Comparison of ENCODE assay signal across 18 cellular contexts in genomic region chr4:112927544-112927943, GRCh38.
A peak's percentile ranks its signal among the peaks of the same experiment; 100 is the strongest.
DNase-seq lines count a peak whose midpoint lies in the region; ATAC-seq, FAIRE-seq and TF ChIP-seq lines count a peak whose summit lies in the region.
"Had no signal": no experiment of that assay in that cellular context is flagged by ENCODE, and none has a peak within 500 bp of the region (broad histone marks: within the 10 kb centered on the region; RNA-seq: fewer than 3 reads in every experiment).

No MANE protein-coding gene starts in this region.

- H3K4me1 Mint-ChIP-seq in activated CD8-positive, alpha-beta memory T cell treated with anti-CD3 and anti-CD28 coated beads, Interleukin-2, amount 10 ng/mL, durations not matched to agents 7 days and 5 days = no peaks in the 10 kb centered on the region
- H3K4me1 Mint-ChIP-seq: CD4-positive, CD25-positive, alpha-beta regulatory T cell had no signal

- no peak for TF ChIP-seq CTCF in esophagus muscularis mucosa (IDR thresholded peaks at IDR 0.05)
- TF ChIP-seq CTCF in sigmoid colon (IDR thresholded peaks at IDR 0.05) = no peak
- TF ChIP-seq CTCF in D721Med (IDR thresholded peaks at IDR 0.05; ENCODE audit: insufficient read depth, missing control alignments) = no peak

- TF ChIP-seq EP300 in esophagus muscularis mucosa (IDR thresholded peaks at IDR 0.05) = no peak
- TF ChIP-seq EP300 in sigmoid colon (IDR thresholded peaks at IDR 0.05) = peak in 3 of 4 donors; percentile 15 to 81 (median 29)

- no peak overlapping the region for H3K23ac ChIP-seq in mesenchymal stem cell (ENCODE audit: low read length in 2 of 2)

- CTCF ChIA-PET in activated CD8-positive, alpha-beta memory T cell treated with anti-CD3 and anti-CD28 coated beads, Interleukin-2, amount 10 ng/mL, durations not matched to agents 7 days and 5 days (lab: Charles Lee) = no interaction called here

- H3K9me3 ChIP-seq in esophagus muscularis mucosa (no peaks in the 10 kb centered on the region), mesenchymal stem cell (ENCODE audit: control insufficient read depth, low read length) (no peaks in the 10 kb centered on the region), sigmoid colon (no peaks in the 10 kb centered on the region)

- H4K91ac ChIP-seq in mesenchymal stem cell (ENCODE audit: low read length) = no peak overlapping the region

- no peak overlapping the region for H3K4me2 ChIP-seq in mesenchymal stem cell (ENCODE audit: low read length, poor library complexity, severe bottlenecking)
- H3K4me2 ChIP-seq: PC-9 had no signal

- H3K36me3 ChIP-seq in esophagus muscularis mucosa (no peaks in the 10 kb centered on the region), mesenchymal stem cell (ENCODE audit: control insufficient read depth in 1 of 2, insufficient read depth in 2 of 2, low read depth in 1 of 2, low read length in 2 of 2) (no peaks in the 10 kb centered on the region), sigmoid colon (no peaks in the 10 kb centered on the region)

- no peak overlapping the region for H3K4ac ChIP-seq in mesenchymal stem cell (ENCODE audit: low read depth in 1 of 2, low read length in 2 of 2)

- peak overlapping the region in 1 of 4 donors; percentile 9 for H3K4me3 ChIP-seq in esophagus muscularis mucosa
- H3K4me3 ChIP-seq in mesenchymal stem cell (ENCODE audit: insufficient read depth in 1 of 2, low read depth in 1 of 2, low read length in 2 of 2) = no peak overlapping the region
- no peak overlapping the region for H3K4me3 ChIP-seq in sigmoid colon
- H3K4me3 ChIP-seq: PC-9 had no signal

- no peaks in the 10 kb centered on the region for H3K9me3 Mint-ChIP-seq in activated CD8-positive, alpha-beta memory T cell treated with anti-CD3 and anti-CD28 coated beads, Interleukin-2, amount 10 ng/mL, durations not matched to agents 7 days and 5 days (ENCODE audit: low read depth)
- H3K9me3 Mint-ChIP-seq: HFFc6 had no signal

- no peaks in the 10 kb centered on the region for H3K79me1 ChIP-seq in mesenchymal stem cell (replicated peaks; ENCODE audit: low read length, poor library complexity, severe bottlenecking)

- H2AK5ac ChIP-seq in mesenchymal stem cell (ENCODE audit: low read length, severe bottlenecking) = no peak overlapping the region

- 43% methylated on average over 1 of the region's 1 CpG for WGBS in esophagus muscularis mucosa
- 80% methylated on average over 1 of the region's 1 CpG for WGBS in mesenchymal stem cell
- WGBS in sigmoid colon, 2 donors = 60 to 68% methylated on average over 1 of the region's 1 CpG

- H2BK5ac ChIP-seq in mesenchymal stem cell (ENCODE audit: low read depth, low read length, poor library complexity, severe bottlenecking) = no peak overlapping the region

- H3K9ac ChIP-seq in mesenchymal stem cell (ENCODE audit: low read length) = no peak overlapping the region

- H3K27me3 Mint-ChIP-seq in activated CD8-positive, alpha-beta memory T cell treated with anti-CD3 and anti-CD28 coated beads, Interleukin-2, amount 10 ng/mL, durations not matched to agents 7 days and 5 days = peaks cover 14% of the 10 kb centered on the region
- H3K27me3 Mint-ChIP-seq: CD4-positive, CD25-positive, alpha-beta regulatory T cell had no signal

- H4K8ac ChIP-seq in mesenchymal stem cell (ENCODE audit: low read length) = no peak overlapping the region

- no peak overlapping the region for H3K14ac ChIP-seq in mesenchymal stem cell (ENCODE audit: low read length in 2 of 2)

- no peak for TF ChIP-seq POLR2A in esophagus muscularis mucosa (IDR thresholded peaks at IDR 0.05; ENCODE audit: low read depth)
- no peak for TF ChIP-seq POLR2A in sigmoid colon (IDR thresholded peaks at IDR 0.05)

- H2AFZ ChIP-seq in mesenchymal stem cell (ENCODE audit: low read depth, low read length) = no peak overlapping the region
- H2AFZ ChIP-seq: PC-9 had no signal

- H2BK120ac ChIP-seq in mesenchymal stem cell (ENCODE audit: low read depth, low read length) = no peak overlapping the region

- ATAC-seq in activated CD8-positive, alpha-beta memory T cell treated with anti-CD3 and anti-CD28 coated beads, Interleukin-2, amount 10 ng/mL, durations not matched to agents 7 days and 5 days = no peak

- H3K4me1 ChIP-seq in esophagus muscularis mucosa (peaks cover 19 to 56% (median 40%) of the 10 kb centered on the region in 4 donors), mesenchymal stem cell (ENCODE audit: control insufficient read depth, insufficient read depth, low read depth, low read length) (no peaks in the 10 kb centered on the region), sigmoid colon (peaks cover 0 to 54% (median 39%) of the 10 kb centered on the region in 4 donors)

- no peak overlapping the region for H3K18ac ChIP-seq in mesenchymal stem cell (ENCODE audit: low read depth in 1 of 2, low read length in 2 of 2)

- FAIRE-seq in D721Med (lab: Jason Lieb, UNC) = no peak

- intact Hi-C loops in esophagus muscularis mucosa (cut with DNase I) (no loop called here), sigmoid colon (cut with DNase I) (loop anchor here (5.0 kb wide), 1 partner anchor 70 kb away; no protein-coding TSS in a partner anchor)

- no peak overlapping the region for H2BK12ac ChIP-seq in mesenchymal stem cell (ENCODE audit: low read length in 2 of 2)

- DNase-seq in LHCN-M2 (ENCODE audit: low read depth) = peak; percentile 14
- no peak for DNase-seq in esophagus muscularis mucosa (ENCODE audit: extremely low spot score)
- peak; percentile 59 for DNase-seq in mesenchymal stem cell
- no peak for DNase-seq in sigmoid colon
- no peak for DNase-seq in D721Med (ENCODE audit: insufficient read length, low spot score)
- DNase-seq in activated CD8-positive, alpha-beta memory T cell treated with anti-CD3 and anti-CD28 coated beads, Interleukin-2, amount 10 ng/mL, durations not matched to agents 7 days and 5 days = no peak
- no peak for DNase-seq in mesenteric fat pad (ENCODE audit: low spot score)
- DNase-seq in SW480 (ENCODE audit: low spot score) = no peak
- DNase-seq: CD4-positive, CD25-positive, alpha-beta regulatory T cell; DND-41; GF-D8; HFFc6; KBM-7; NCI-H1092; NCI-H1694; NCI-H446 treated with DMSO at 0.1 percent for 48 hours; NCI-H774; PC-9 had no signal

- H3K27me3 ChIP-seq in esophagus muscularis mucosa = no peaks in the 10 kb centered on the region
- no peaks in the 10 kb centered on the region for H3K27me3 ChIP-seq in mesenchymal stem cell (ENCODE audit: control insufficient read depth in 1 of 2, insufficient read depth in 1 of 2, low read length in 2 of 2)
- H3K27me3 ChIP-seq in sigmoid colon = no peaks in the 10 kb centered on the region

- no peaks in the 10 kb centered on the region for H3K36me3 Mint-ChIP-seq in activated CD8-positive, alpha-beta memory T cell treated with anti-CD3 and anti-CD28 coated beads, Interleukin-2, amount 10 ng/mL, durations not matched to agents 7 days and 5 days
- H3K36me3 Mint-ChIP-seq: CD4-positive, CD25-positive, alpha-beta regulatory T cell had no signal

- H3K27ac ChIP-seq in esophagus muscularis mucosa (replicated peaks in 1 of 4) = peak overlapping the region; percentile 38 to 72 (median 62)
- H3K27ac ChIP-seq in mesenchymal stem cell (ENCODE audit: low read length, poor library complexity, severe bottlenecking) = no peak overlapping the region
- H3K27ac ChIP-seq in sigmoid colon = peak overlapping the region; percentile 31 to 66 (median 64)
- H3K27ac ChIP-seq: PC-9 had no signal

- H2BK15ac ChIP-seq in mesenchymal stem cell (ENCODE audit: low read depth, poor library complexity, severe bottlenecking) = no peak overlapping the region

- H3K27ac Mint-ChIP-seq in activated CD8-positive, alpha-beta memory T cell treated with anti-CD3 and anti-CD28 coated beads, Interleukin-2, amount 10 ng/mL, durations not matched to agents 7 days and 5 days = no peak overlapping the region
- H3K27ac Mint-ChIP-seq: CD4-positive, CD25-positive, alpha-beta regulatory T cell; HFFc6 had no signal

- H3K4me3 Mint-ChIP-seq in activated CD8-positive, alpha-beta memory T cell treated with anti-CD3 and anti-CD28 coated beads, Interleukin-2, amount 10 ng/mL, durations not matched to agents 7 days and 5 days = no peak overlapping the region
- H3K4me3 Mint-ChIP-seq: CD4-positive, CD25-positive, alpha-beta regulatory T cell; HFFc6 had no signal

Comparison
In these comparisons a context has a peak if more than half of its experiments do, and no peak if none do; other contexts are left out.
1. DNase-seq: peak in LHCN-M2 (single experiment) and mesenchymal stem cell (single experiment); none in esophagus muscularis mucosa (single experiment), sigmoid colon (single experiment), D721Med (single experiment), activated CD8-positive, alpha-beta memory T cell treated with anti-CD3 and anti-CD28 coated beads, Interleukin-2, amount 10 ng/mL, durations not matched to agents 7 days and 5 days (single experiment), mesenteric fat pad (single experiment) and SW480 (single experiment).